ENCODE assay signal across 8 cellular contexts in genomic region chr11:94876645-94877445, GRCh38.
DNase-seq lines count a peak whose midpoint lies in the region; ATAC-seq and TF ChIP-seq lines count a peak whose summit lies in the region.

No MANE protein-coding gene starts in this region.

- no peaks in the 10 kb centered on the region for H3K9me2 ChIP-seq in GM23248 (ENCODE audit: insufficient read depth)

- H3K4me1 Mint-ChIP-seq in activated CD8-positive, alpha-beta memory T cell treated with anti-CD3 and anti-CD28 coated beads, Interleukin-2, amount 10 ng/mL, durations not matched to agents 7 days and 5 days = peaks cover 17% of the 10 kb centered on the region
- peaks cover 6 to 12% (median 11%) of the 10 kb centered on the region in 4 donors for H3K4me1 Mint-ChIP-seq in naive thymus-derived CD8-positive, alpha-beta T cell
- H3K4me1 Mint-ChIP-seq in stimulated activated naive CD8-positive, alpha-beta T cell treated with anti-CD3 and anti-CD28 coated beads, Interleukin-15, amount 100 ng/mL, for 72 hours = peaks cover 23% of the 10 kb centered on the region

- no peaks in the 10 kb centered on the region for H3K9me3 Mint-ChIP-seq in activated CD8-positive, alpha-beta memory T cell treated with anti-CD3 and anti-CD28 coated beads, Interleukin-2, amount 10 ng/mL, durations not matched to agents 7 days and 5 days (ENCODE audit: low read depth)
- H3K9me3 Mint-ChIP-seq in naive thymus-derived CD8-positive, alpha-beta T cell = no peaks in the 10 kb centered on the region
- H3K9me3 Mint-ChIP-seq in stimulated activated naive CD8-positive, alpha-beta T cell treated with anti-CD3 and anti-CD28 coated beads, Interleukin-15, amount 100 ng/mL, for 72 hours = no peaks in the 10 kb centered on the region

- H3K27ac Mint-ChIP-seq in activated CD8-positive, alpha-beta memory T cell treated with anti-CD3 and anti-CD28 coated beads, Interleukin-2, amount 10 ng/mL, durations not matched to agents 7 days and 5 days = peak overlapping the region; percentile 22
- H3K27ac Mint-ChIP-seq in naive thymus-derived CD8-positive, alpha-beta T cell = peak overlapping the region in 6 of 10 donors; percentile 3 to 74 (median 46)
- H3K27ac Mint-ChIP-seq in stimulated activated naive CD8-positive, alpha-beta T cell treated with anti-CD3 and anti-CD28 coated beads, Interleukin-15, amount 100 ng/mL, for 72 hours = peak overlapping the region; percentile 90 to 95

- TF ChIP-seq POLR2A in esophagus squamous epithelium (IDR thresholded peaks at IDR 0.05) = no peak

- intact Hi-C loops in esophagus squamous epithelium (cut with DNase I) = no loop called here

- H3K27me3 Mint-ChIP-seq in activated CD8-positive, alpha-beta memory T cell treated with anti-CD3 and anti-CD28 coated beads, Interleukin-2, amount 10 ng/mL, durations not matched to agents 7 days and 5 days = peaks cover 5% of the 10 kb centered on the region
- peaks cover 0 to 2% (median 0%) of the 10 kb centered on the region in 5 donors for H3K27me3 Mint-ChIP-seq in naive thymus-derived CD8-positive, alpha-beta T cell
- H3K27me3 Mint-ChIP-seq in stimulated activated naive CD8-positive, alpha-beta T cell treated with anti-CD3 and anti-CD28 coated beads, Interleukin-15, amount 100 ng/mL, for 72 hours = peaks cover 13% of the 10 kb centered on the region

- H2AFZ ChIP-seq in GM23248 = 0 out of 2 replicates have a peak overlapping the region, but pooled peaks have one; percentile 35

- peaks cover 26% of the 10 kb centered on the region for H3K4me1 ChIP-seq in GM23248 (ENCODE audit: insufficient read depth)
- peaks cover 0 to 37% (median 14%) of the 10 kb centered on the region in 3 donors for H3K4me1 ChIP-seq in esophagus squamous epithelium

- ATAC-seq in activated CD8-positive, alpha-beta memory T cell treated with anti-CD3 and anti-CD28 coated beads, Interleukin-2, amount 10 ng/mL, durations not matched to agents 7 days and 5 days = peak; percentile 99
- peak; percentile 57 to 68 for ATAC-seq in naive thymus-derived CD8-positive, alpha-beta T cell
- ATAC-seq in stimulated activated naive CD8-positive, alpha-beta T cell treated with anti-CD3 and anti-CD28 coated beads, Interleukin-15, amount 100 ng/mL, for 72 hours = peak; percentile 94

- H3K79me2 ChIP-seq in GM23248 (ENCODE audit: insufficient read depth) = peaks cover 9% of the 10 kb centered on the region

- H3K27ac ChIP-seq in GM23248 = peak overlapping the region; percentile 91
- H3K27ac ChIP-seq in esophagus squamous epithelium = peak overlapping the region; percentile 38 to 82 (median 66)

- H3K36me3 Mint-ChIP-seq in activated CD8-positive, alpha-beta memory T cell treated with anti-CD3 and anti-CD28 coated beads, Interleukin-2, amount 10 ng/mL, durations not matched to agents 7 days and 5 days = no peaks in the 10 kb centered on the region
- no peaks in the 10 kb centered on the region for H3K36me3 Mint-ChIP-seq in naive thymus-derived CD8-positive, alpha-beta T cell

- H3K36me3 ChIP-seq in GM23248 (ENCODE audit: low read depth) (peaks cover 21% of the 10 kb centered on the region; the same call in 1 of the 2 replicates), esophagus squamous epithelium (peaks cover 0 to 96% (median 19%) of the 10 kb centered on the region in 3 donors)

- H3K27me3 ChIP-seq in GM23248 (replicated peaks; ENCODE audit: insufficient read depth) (no peaks in the 10 kb centered on the region), esophagus squamous epithelium (no peaks in the 10 kb centered on the region)

- H3K9me3 ChIP-seq in GM23248 (ENCODE audit: low read depth) (no peaks in the 10 kb centered on the region), esophagus squamous epithelium (no peaks in the 10 kb centered on the region)

- no peak overlapping the region for H3K4me3 Mint-ChIP-seq in activated CD8-positive, alpha-beta memory T cell treated with anti-CD3 and anti-CD28 coated beads, Interleukin-2, amount 10 ng/mL, durations not matched to agents 7 days and 5 days
- peak overlapping the region in 3 of 10 donors; percentile 6 to 13 (median 9) for H3K4me3 Mint-ChIP-seq in naive thymus-derived CD8-positive, alpha-beta T cell
- H3K4me3 Mint-ChIP-seq in stimulated activated naive CD8-positive, alpha-beta T cell treated with anti-CD3 and anti-CD28 coated beads, Interleukin-15, amount 100 ng/mL, for 72 hours = peak overlapping the region; percentile 58 to 69

- DNase-seq in GDM1 (lab: John Stamatoyannopoulos, UW) (peak; percentile 80), GM23248 (peak; percentile 98), LoVo (ENCODE audit: low spot score) (peak; percentile 37), esophagus squamous epithelium (lab: John Stamatoyannopoulos, UW) (no peak), NCI-H748 treated with DMSO at 0.1 percent for 48 hours (lab: John Stamatoyannopoulos, UW) (no peak)
- DNase-seq in activated CD8-positive, alpha-beta memory T cell treated with anti-CD3 and anti-CD28 coated beads, Interleukin-2, amount 10 ng/mL, durations not matched to agents 7 days and 5 days = peak; percentile 85
- DNase-seq in naive thymus-derived CD8-positive, alpha-beta T cell = peak in 4 of 10 donors; percentile 7 to 67 (median 18)
- peak; percentile 68 to 78 for DNase-seq in stimulated activated naive CD8-positive, alpha-beta T cell treated with anti-CD3 and anti-CD28 coated beads, Interleukin-15, amount 100 ng/mL, for 72 hours

- peak in 3 of 6 experiments; percentile 12 to 23 (median 22) for TF ChIP-seq CTCF in esophagus squamous epithelium (IDR thresholded peaks at IDR 0.05)

- 19 to 23% methylated on average over 12 of the region's 12 CpGs for WGBS in GM23248 (ENCODE audit: low coverage in 1 of 2, low lambda C conversion rate in 2 of 2, missing lambda C conversion rate in 2 of 2), 2 experiments
- 30 to 41% methylated on average over 10 to 12 of the region's 12 CpGs for WGBS in esophagus squamous epithelium, 2 donors

- peak overlapping the region; percentile 35 for H3K4me2 ChIP-seq in GM23248 (ENCODE audit: unreplicated experiment)

- CTCF ChIA-PET in activated CD8-positive, alpha-beta memory T cell treated with anti-CD3 and anti-CD28 coated beads, Interleukin-2, amount 10 ng/mL, durations not matched to agents 7 days and 5 days (lab: Charles Lee) = interaction anchor here (0.8 to 1.2 kb wide), 5 partner anchors 9 to 253 kb away, joined by 3 to 7 read pairs (median 3); no protein-coding TSS in a partner anchor

- POLR2A ChIA-PET in naive thymus-derived CD8-positive, alpha-beta T cell (lab: Charles Lee) = no interaction called here

- no peak overlapping the region for H3K4me3 ChIP-seq in GM23248
- no peak overlapping the region for H3K4me3 ChIP-seq in esophagus squamous epithelium

- peaks cover 26% of the 10 kb centered on the region for H3F3A ChIP-seq in GM23248 (ENCODE audit: insufficient read depth)

- in situ Hi-C loops in GM23248 (cut with MboI) = loop anchor here (10.0 kb wide), 1 partner anchor 252 kb away; no protein-coding TSS in a partner anchor

- H4K20me1 ChIP-seq in GM23248 (ENCODE audit: insufficient read depth) = no peaks in the 10 kb centered on the region

- H3K9ac ChIP-seq in GM23248 = peak overlapping the region; percentile 71

Comparison
In these comparisons a context has a peak if more than half of its experiments do, and no peak if none do; other contexts are left out.
1. DNase-seq: peak in GDM1 (single experiment), GM23248 (single experiment), LoVo (single experiment), activated CD8-positive, alpha-beta memory T cell treated with anti-CD3 and anti-CD28 coated beads, Interleukin-2, amount 10 ng/mL, durations not matched to agents 7 days and 5 days (single experiment) and stimulated activated naive CD8-positive, alpha-beta T cell treated with anti-CD3 and anti-CD28 coated beads, Interleukin-15, amount 100 ng/mL, for 72 hours (2 of 2); none in esophagus squamous epithelium (single experiment) and NCI-H748 treated with DMSO at 0.1 percent for 48 hours (single experiment).
2. H3K27ac Mint-ChIP-seq: peak in every context shown above with its lines; median percentile 92 in stimulated activated naive CD8-positive, alpha-beta T cell treated with anti-CD3 and anti-CD28 coated beads, Interleukin-15, amount 100 ng/mL, for 72 hours; 46 in naive thymus-derived CD8-positive, alpha-beta T cell; 22 in activated CD8-positive, alpha-beta memory T cell treated with anti-CD3 and anti-CD28 coated beads, Interleukin-2, amount 10 ng/mL, durations not matched to agents 7 days and 5 days.
3. Peak in every context shown above with its lines, with median percentiles within 50 percentile points of each other: ATAC-seq.